ENCODE assay signal across 9 cellular contexts in genomic region chr2:239288951-239289481, GRCh38.
DNase-seq lines count a peak whose midpoint lies in the region; ATAC-seq and TF ChIP-seq lines count a peak whose summit lies in the region.
"Had no signal": no experiment of that assay in that cellular context is flagged by ENCODE, and none has a peak within 500 bp of the region (broad histone marks: within the 10 kb centered on the region; RNA-seq: fewer than 3 reads in every experiment).

No MANE protein-coding gene starts in this region.

- peak overlapping the region; percentile 65 for H3K27ac ChIP-seq in IMR-90 (ENCODE audit: insufficient read depth, low read length)
- H3K27ac ChIP-seq in dorsolateral prefrontal cortex = peak overlapping the region in 32 of 59 donors; percentile 1 to 98 (median 43)
- peak overlapping the region in 16 of 21 experiments; percentile 2 to 85 (median 65) for H3K27ac ChIP-seq in skin epidermis

- no peaks in the 10 kb centered on the region for H3K36me3 ChIP-seq in BE2C
- no peaks in the 10 kb centered on the region for H3K36me3 ChIP-seq in IMR-90 (ENCODE audit: control insufficient read depth, insufficient read depth, low read length)

- peak overlapping the region; percentile 34; the same call in 1 of the 3 replicates for H2BK15ac ChIP-seq in IMR-90 (ENCODE audit: low read depth, low read length)

- H2AK9ac ChIP-seq in IMR-90 (replicated peaks; ENCODE audit: low read depth, low read length, poor library complexity) = peak overlapping the region; percentile 76

- peak overlapping the region; percentile 83 for H2BK120ac ChIP-seq in IMR-90 (ENCODE audit: low read depth, low read length)

- no peak for TF ChIP-seq CTCF in BE2C (IDR thresholded peaks at IDR 0.05; ENCODE audit: low read depth, low read length)
- no peak for TF ChIP-seq CTCF in IMR-90 (conservative IDR thresholded peaks at IDR 0.05; ENCODE audit: low read depth, low read length)
- TF ChIP-seq CTCF in dorsolateral prefrontal cortex (IDR thresholded peaks at IDR 0.05 in 54 of 56, conservative IDR thresholded peaks at IDR 0.05 in 2 of 56; ENCODE audit: low read depth in 1 of 56, partially characterized antibody in 56 of 56) = no peak

- dilution Hi-C loops in IMR-90 (cut with HindIII; ENCODE audit: low sequenced_read_pairs, unreplicated experiment) = no loop called here

- H2BK20ac ChIP-seq in IMR-90 (ENCODE audit: low read depth, low read length) = peak overlapping the region; percentile 91

- peak overlapping the region; percentile 65; the same call in 1 of the 2 replicates for H4K5ac ChIP-seq in IMR-90 (ENCODE audit: low read depth, low read length)

- peak overlapping the region; percentile 93 for H3K23ac ChIP-seq in IMR-90 (ENCODE audit: low read depth, low read length)

- peak overlapping the region; percentile 42; the same call in 1 of the 2 replicates for H3K18ac ChIP-seq in IMR-90 (ENCODE audit: low read depth, low read length)

- H4K20me1 ChIP-seq in IMR-90 (ENCODE audit: insufficient read depth, low read length) = peaks cover 2% of the 10 kb centered on the region; the same call in 1 of the 2 replicates

- H3K4me2 ChIP-seq in IMR-90 (ENCODE audit: low read depth, low read length) = peak overlapping the region; percentile 64

- POLR2A ChIA-PET in IMR-90 (lab: Charles Lee; ENCODE audit: unreplicated experiment) = no interaction called here

- H3K27me3 ChIP-seq in BE2C (no peaks in the 10 kb centered on the region), IMR-90 (ENCODE audit: control insufficient read depth, insufficient read depth, low read length) (no peaks in the 10 kb centered on the region), dorsolateral prefrontal cortex (no peaks in the 10 kb centered on the region)

- TF ChIP-seq POLR2A in IMR-90 (IDR thresholded peaks at IDR 0.05; ENCODE audit: low read depth, low read length) = no peak

- WGBS in IMR-90 (ENCODE audit: extremely low coverage in 2 of 2, insufficient read length in 1 of 2), 2 experiments = 50% methylated on average over 2 of the region's 7 CpGs; no CpG with 5 or more reads in 1 of the 2 experiments

- in situ Hi-C loops in IMR-90 (cut with MboI; ENCODE audit: low sequenced_read_pairs) = no loop called here

- H3K9me3 ChIP-seq in BE2C (no peaks in the 10 kb centered on the region), IMR-90 (ENCODE audit: control insufficient read depth, insufficient read depth, low read length) (no peaks in the 10 kb centered on the region)

- H3K56ac ChIP-seq in IMR-90 (ENCODE audit: extremely low read depth, insufficient read depth, low read length) = peak overlapping the region; percentile 61; the same call in 1 of the 2 replicates

- H3K4ac ChIP-seq in IMR-90 (ENCODE audit: low read depth, low read length) = peak overlapping the region; percentile 80

- peak overlapping the region; percentile 77 for H4K91ac ChIP-seq in IMR-90 (ENCODE audit: insufficient read depth, low read depth, low read length)

- peak overlapping the region; percentile 74 for H2BK5ac ChIP-seq in IMR-90 (ENCODE audit: low read depth, low read length, poor library complexity, severe bottlenecking)

- peak overlapping the region; percentile 54; the same call in 1 of the 2 replicates for H3K9ac ChIP-seq in IMR-90 (ENCODE audit: low read depth, low read length)

- H3K4me3 ChIP-seq in BE2C (ENCODE audit: low read depth, low read length) (no peak overlapping the region), IMR-90 (ENCODE audit: insufficient read depth, low read depth, low read length) (no peak overlapping the region), dorsolateral prefrontal cortex (no peak overlapping the region), skin epidermis (no peak overlapping the region)
- H3K4me3 ChIP-seq: lung had no signal

- peak overlapping the region; percentile 79 for H3K14ac ChIP-seq in IMR-90 (replicated peaks; ENCODE audit: low read depth, low read length)

- no peak for TF ChIP-seq RAD21 in IMR-90 (IDR thresholded peaks at IDR 0.05; ENCODE audit: low read length)

- H3K79me1 ChIP-seq in IMR-90 (ENCODE audit: low read depth in 1 of 2, low read length in 2 of 2) = peaks cover 49 to 81% of the 10 kb centered on the region in 2 experiments

- ATAC-seq in GM21390 (IDR thresholded peaks at IDR 0.05; ENCODE audit: unreplicated experiment) = peak; percentile 63
- peak; percentile 29; the same call in 1 of the 2 replicates for ATAC-seq in IMR-90 (ENCODE audit: low read depth)

- peak overlapping the region; percentile 26 to 53; a peak in 3 of 4 replicates for H4K8ac ChIP-seq in IMR-90 (ENCODE audit: low read depth in 2 of 2, low read length in 2 of 2)

- peak overlapping the region; percentile 48; the same call in 1 of the 2 replicates for H2AK5ac ChIP-seq in IMR-90 (ENCODE audit: low read depth, low read length)

- H3K9me1 ChIP-seq in IMR-90 (ENCODE audit: insufficient read depth, low read length) = peaks cover 24% of the 10 kb centered on the region

- peak overlapping the region; percentile 81 for H2AFZ ChIP-seq in IMR-90 (replicated peaks; ENCODE audit: low read length, poor library complexity)

- DNase-seq in BE2C (peak; percentile 19), IMR-90 (no peak), dorsolateral prefrontal cortex (peak in 8 of 10 donors; percentile 1 to 45 (median 24)), NCI-H2107 (lab: John Stamatoyannopoulos, UW) (no peak), HuH-7 (ENCODE audit: low spot score) (no peak), NCI-H1417 treated with DMSO at 0.1 percent for 48 hours (lab: John Stamatoyannopoulos, UW) (no peak)

- intact Hi-C loops in IMR-90 (cut with micrococcal nuclease) = loop anchor here (5.0 kb wide), 1 partner anchor 62 kb away; no protein-coding TSS in a partner anchor
- intact Hi-C loops in dorsolateral prefrontal cortex (cut with DNase I) = no loop called here

- CTCF ChIA-PET in IMR-90 (lab: Yijun Ruan, JAX) = no interaction called here

- 0 out of 2 replicates have a peak, but pooled peaks cover 3% of the 10 kb centered on the region for H3K4me1 ChIP-seq in BE2C
- peaks cover 57% of the 10 kb centered on the region for H3K4me1 ChIP-seq in IMR-90 (ENCODE audit: control insufficient read depth, insufficient read depth, low read length)

- no TSS peak for BruUV-seq in IMR-90 (replicated peaks; lab: Mats Ljungman, UMichigan)

TF ChIP-seq in IMR-90, 13 proteins besides CTCF, POLR2A, EP300 and RAD21:
- TF ChIP-seq MXI1 (IDR thresholded peaks at IDR 0.05; ENCODE audit: borderline replicate concordance, low read depth, low read length) (no peak), MAFK (IDR thresholded peaks at IDR 0.05; ENCODE audit: low read depth, low read length) (no peak), CEBPB (IDR thresholded peaks at IDR 0.05; ENCODE audit: low read depth, low read length) (no peak), MAZ (IDR thresholded peaks at IDR 0.05; ENCODE audit: borderline replicate concordance, low read depth, low read length) (no peak), RFX5 (IDR thresholded peaks at IDR 0.05; ENCODE audit: low read depth, low read length) (no peak), FOS (IDR thresholded peaks at IDR 0.05; ENCODE audit: low read depth, low read length) (no peak), SMC3 (IDR thresholded peaks at IDR 0.05; ENCODE audit: low read depth, low read length) (no peak), RCOR1 (IDR thresholded peaks at IDR 0.05; ENCODE audit: insufficient replicate concordance, low read length) (no peak), NFE2L2 (IDR thresholded peaks at IDR 0.05; ENCODE audit: low read depth, low read length) (no peak), BHLHE40 (IDR thresholded peaks at IDR 0.05; ENCODE audit: low read depth, low read length) (no peak), ELK1 (IDR thresholded peaks at IDR 0.05; ENCODE audit: borderline replicate concordance, low read depth, low read length) (no peak), USF2 (IDR thresholded peaks at IDR 0.05; ENCODE audit: low read depth, low read length) (no peak), CHD1 (IDR thresholded peaks at IDR 0.05; ENCODE audit: low read depth, low read length) (no peak)

Comparison
In these comparisons a context has a peak if more than half of its experiments do, and no peak if none do; other contexts are left out.
1. DNase-seq: peak in BE2C (single experiment) and dorsolateral prefrontal cortex (8 of 10); none in IMR-90 (single experiment), NCI-H2107 (single experiment), HuH-7 (single experiment) and NCI-H1417 treated with DMSO at 0.1 percent for 48 hours (single experiment).
2. Peak in every context shown above with its lines, with median percentiles within 50 percentile points of each other: H3K27ac ChIP-seq.